ENCODE assay signal across 15 cellular contexts in the genomic region with DNA sequence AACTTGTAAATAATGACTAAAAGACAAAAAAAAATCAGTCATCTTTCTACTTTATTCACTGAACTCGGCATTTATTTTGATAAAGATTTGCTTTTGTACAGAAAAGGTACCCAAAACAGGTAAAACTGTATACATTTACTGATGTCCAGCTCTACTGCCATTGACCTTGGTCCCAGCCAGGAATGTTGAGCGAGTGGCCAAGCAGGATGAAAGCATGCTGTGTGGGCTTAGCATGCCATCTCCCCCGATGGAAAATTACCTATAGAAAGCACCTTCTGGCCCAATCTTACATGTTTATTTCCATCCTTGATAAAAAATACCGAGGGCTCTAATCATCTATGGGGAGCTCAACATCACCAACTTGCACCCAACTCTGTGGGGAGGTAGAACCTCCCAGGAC.
"Had no signal": no experiment of that assay in that cellular context is flagged by ENCODE, and none has a peak within 500 bp of the region (broad histone marks: within the 10 kb centered on the region; RNA-seq: fewer than 3 reads in every experiment).

No MANE protein-coding gene starts in this region.

- H3K9me3 ChIP-seq: SJCRH30 had no signal

- H3K4me1 ChIP-seq: parathyroid adenoma had no signal

- H3K9me3 Mint-ChIP-seq: activated CD4-positive, alpha-beta memory T cell treated with anti-CD3 and anti-CD28 coated beads for 36 hours; activated naive CD8-positive, alpha-beta T cell treated with anti-CD3 and anti-CD28 coated beads, Interleukin-2, amount 50 U/mL, for 24 hours; activated T-helper 1 cell treated with anti-CD3 and anti-CD28 coated beads, Interleukin-12 subunit alpha, Interleukin-12 subunit beta, Interleukin-2, Interleukin-4 antibody, amounts not matched to agents 30 ng/mL and 10 ng/mL and 1 ng/mL, durations not matched to agents 14 hours and 24 hours and 36 hours; central memory CD8-positive, alpha-beta T cell; dendritic cell treated with granulocyte-macrophage colony-stimulating factor and Interleukin-4, amounts not matched to agents 40 ng/mL and 50 ng/mL, for 4 days; effector memory CD8-positive, alpha-beta T cell; immature natural killer cell; neural progenitor cell; T-helper 2 cell treated with Interferon-gamma antibody and Interleukin-4, amounts not matched to agents 5 μg/mL and 100 μg/mL, for 36 hours had no signal

- H3K4me3 Mint-ChIP-seq: activated CD4-positive, alpha-beta memory T cell treated with anti-CD3 and anti-CD28 coated beads for 36 hours; activated naive CD8-positive, alpha-beta T cell treated with anti-CD3 and anti-CD28 coated beads, Interleukin-2, amount 50 U/mL, for 24 hours; activated T-helper 1 cell treated with anti-CD3 and anti-CD28 coated beads, Interleukin-12 subunit alpha, Interleukin-12 subunit beta, Interleukin-2, Interleukin-4 antibody, amounts not matched to agents 30 ng/mL and 10 ng/mL and 1 ng/mL, durations not matched to agents 14 hours and 24 hours and 36 hours; central memory CD8-positive, alpha-beta T cell; dendritic cell treated with granulocyte-macrophage colony-stimulating factor and Interleukin-4, amounts not matched to agents 40 ng/mL and 50 ng/mL, for 4 days; effector memory CD8-positive, alpha-beta T cell; immature natural killer cell; neural progenitor cell; T-helper 2 cell treated with Interferon-gamma antibody and Interleukin-4, amounts not matched to agents 5 μg/mL and 100 μg/mL, for 36 hours had no signal

- H3K36me3 Mint-ChIP-seq: activated CD4-positive, alpha-beta memory T cell treated with anti-CD3 and anti-CD28 coated beads for 36 hours; immature natural killer cell had no signal

- H3K9ac ChIP-seq: neural progenitor cell, parathyroid adenoma had no signal

- H3K27ac ChIP-seq: neural progenitor cell, parathyroid adenoma, SJCRH30 had no signal

- H3K4me3 ChIP-seq: SJCRH30 had no signal

- ATAC-seq: activated naive CD8-positive, alpha-beta T cell treated with anti-CD3 and anti-CD28 coated beads, Interleukin-2, amount 50 U/mL, for 24 hours; effector memory CD8-positive, alpha-beta T cell had no signal

- H3K27me3 ChIP-seq: neural progenitor cell, SJCRH30 had no signal

- H3K27ac Mint-ChIP-seq: activated CD4-positive, alpha-beta memory T cell treated with anti-CD3 and anti-CD28 coated beads for 36 hours; activated naive CD8-positive, alpha-beta T cell treated with anti-CD3 and anti-CD28 coated beads, Interleukin-2, amount 50 U/mL, for 24 hours; activated T-helper 1 cell treated with anti-CD3 and anti-CD28 coated beads, Interleukin-12 subunit alpha, Interleukin-12 subunit beta, Interleukin-2, Interleukin-4 antibody, amounts not matched to agents 30 ng/mL and 10 ng/mL and 1 ng/mL, durations not matched to agents 14 hours and 24 hours and 36 hours; dendritic cell treated with granulocyte-macrophage colony-stimulating factor and Interleukin-4, amounts not matched to agents 40 ng/mL and 50 ng/mL, for 4 days; effector memory CD8-positive, alpha-beta T cell; immature natural killer cell; T-helper 2 cell treated with Interferon-gamma antibody and Interleukin-4, amounts not matched to agents 5 μg/mL and 100 μg/mL, for 36 hours had no signal

- H3K4me1 Mint-ChIP-seq: immature natural killer cell had no signal

- DNase-seq: activated CD4-positive, alpha-beta memory T cell treated with anti-CD3 and anti-CD28 coated beads for 36 hours; activated naive CD4-positive, alpha-beta T cell treated with Interleukin-2 at 50 U/mL for 16 hours; activated naive CD8-positive, alpha-beta T cell treated with anti-CD3 and anti-CD28 coated beads, Interleukin-2, amount 50 U/mL, for 24 hours; effector memory CD8-positive, alpha-beta T cell; immature natural killer cell; mammary epithelial cell; retina; small intestine had no signal

- H3K36me3 ChIP-seq: neural progenitor cell, SJCRH30 had no signal
